Comparison of ENCODE assay signal across 9 cellular contexts in the genomic region with DNA sequence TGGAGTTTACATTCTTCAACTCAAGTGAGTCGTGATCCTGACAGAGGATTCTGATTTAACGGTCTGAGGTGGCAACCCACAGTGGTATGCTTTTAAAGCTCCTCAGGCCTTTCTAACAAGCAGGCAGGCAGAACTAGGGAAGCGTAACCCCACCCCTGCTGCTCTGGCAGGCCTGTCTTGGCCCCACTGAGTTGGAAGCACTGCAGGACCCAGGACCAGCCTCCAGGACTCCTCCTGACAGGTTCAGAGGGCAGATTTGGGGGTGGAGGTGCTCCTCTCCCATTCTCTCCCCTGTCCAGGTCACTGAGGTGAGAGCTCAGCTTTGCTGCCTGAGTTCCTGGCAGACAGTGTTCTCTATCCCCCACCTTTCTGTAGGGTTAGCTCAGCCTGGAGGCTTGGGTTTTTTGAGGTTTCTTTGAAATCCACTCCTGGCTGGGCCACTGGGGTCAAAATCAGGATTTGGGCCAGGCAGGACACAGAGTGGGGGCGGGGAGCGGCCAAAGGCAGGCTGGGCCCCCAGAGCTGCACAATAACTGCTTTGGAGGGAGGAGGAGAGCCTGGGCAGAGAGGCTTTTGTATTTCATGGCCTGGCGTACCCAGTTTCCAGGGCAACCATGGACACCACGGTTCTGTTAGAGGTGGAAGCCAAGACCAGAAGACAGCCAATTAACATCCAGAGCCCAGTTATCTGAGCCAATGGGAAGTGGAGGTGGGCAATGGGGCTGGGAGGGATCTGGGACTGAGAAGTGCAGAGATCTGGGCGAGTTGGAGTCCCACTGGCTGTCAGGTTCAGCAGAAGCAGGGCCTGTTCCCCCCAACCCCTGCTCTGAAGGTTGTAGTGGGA. TPM values are rescaled to one million over a fixed set of nuclear protein-coding genes. Genes with fewer than 3 reads are reported as not detected.
DNase-seq lines count a peak whose midpoint lies in the region; ATAC-seq and TF ChIP-seq lines count a peak whose summit lies in the region.
"Had no signal": no experiment of that assay in that cellular context is flagged by ENCODE, and none has a peak within 500 bp of the region (broad histone marks: within the 10 kb centered on the region; RNA-seq: fewer than 3 reads in every experiment).

No MANE protein-coding gene starts in this region.

- no peak overlapping the region for H2BK12ac ChIP-seq in mesenchymal stem cell (ENCODE audit: low read length in 2 of 2)

- no peak overlapping the region for H3K23ac ChIP-seq in mesenchymal stem cell (ENCODE audit: low read length in 2 of 2)

- no peak for ATAC-seq in GM19467 (IDR thresholded peaks at IDR 0.05; ENCODE audit: unreplicated experiment)
- no peak for ATAC-seq in HG02852 (IDR thresholded peaks at IDR 0.05; ENCODE audit: unreplicated experiment)

- H3K4me1 ChIP-seq in mesenchymal stem cell (ENCODE audit: control insufficient read depth, insufficient read depth, low read depth, low read length), result peaks cover 39% of the 10 kb centered on the region

- no peak overlapping the region for H4K91ac ChIP-seq in mesenchymal stem cell (ENCODE audit: low read length)

- no peak overlapping the region for H3K18ac ChIP-seq in mesenchymal stem cell (ENCODE audit: low read depth in 1 of 2, low read length in 2 of 2)

- H3K4me2 ChIP-seq in mesenchymal stem cell (ENCODE audit: low read length, poor library complexity, severe bottlenecking), result no peak overlapping the region

- H3K14ac ChIP-seq in mesenchymal stem cell (ENCODE audit: low read length in 2 of 2), result no peak overlapping the region

- in situ Hi-C loops in Caki2 (cut with HindIII; ENCODE audit: low pct_unique_long_range_greater_than_20kb, low sequenced_read_pairs), result no loop called here

- peaks cover 24% of the 10 kb centered on the region for H3K79me1 ChIP-seq in mesenchymal stem cell (replicated peaks; ENCODE audit: low read length, poor library complexity, severe bottlenecking)

- peak overlapping the region; percentile 7 for H3K9ac ChIP-seq in mesenchymal stem cell (ENCODE audit: low read length)

- H3K4ac ChIP-seq in mesenchymal stem cell (ENCODE audit: low read depth in 1 of 2, low read length in 2 of 2), result no peak overlapping the region

- H3K4me3 ChIP-seq in choroid plexus epithelial cell (ENCODE audit: low read depth, low read length) (no peak overlapping the region), mesenchymal stem cell (ENCODE audit: insufficient read depth in 1 of 2, low read depth in 1 of 2, low read length in 2 of 2) (no peak overlapping the region)

- no peak overlapping the region for H2BK15ac ChIP-seq in mesenchymal stem cell (ENCODE audit: low read depth, poor library complexity, severe bottlenecking)

- 42% methylated on average over 8 of the region's 8 CpGs for WGBS in mesenchymal stem cell

- no peak overlapping the region for H2AFZ ChIP-seq in mesenchymal stem cell (ENCODE audit: low read depth, low read length)

- no peak overlapping the region for H4K8ac ChIP-seq in mesenchymal stem cell (ENCODE audit: low read length)

- no peak overlapping the region for H2BK5ac ChIP-seq in mesenchymal stem cell (ENCODE audit: low read depth, low read length, poor library complexity, severe bottlenecking)

- no peak for TF ChIP-seq CTCF in choroid plexus epithelial cell (conservative IDR thresholded peaks at IDR 0.05; ENCODE audit: low read depth, low read length)

- no peak overlapping the region for H2BK120ac ChIP-seq in mesenchymal stem cell (ENCODE audit: low read depth, low read length)

- H3K9me3 ChIP-seq in mesenchymal stem cell (ENCODE audit: control insufficient read depth, low read length), result no peaks in the 10 kb centered on the region

- peaks cover 61 to 63% of the 10 kb centered on the region in 2 experiments for H3K36me3 ChIP-seq in mesenchymal stem cell (ENCODE audit: control insufficient read depth in 1 of 2, insufficient read depth in 2 of 2, low read depth in 1 of 2, low read length in 2 of 2)

- H2AK5ac ChIP-seq in mesenchymal stem cell (ENCODE audit: low read length, severe bottlenecking), result peak overlapping the region; percentile 77

- DNase-seq in Caki2 (ENCODE audit: low read depth) (peak; percentile 39), M059J (ENCODE audit: low read depth) (peak; percentile 45), choroid plexus epithelial cell (ENCODE audit: low read depth) (peak; percentile 81), mesenchymal stem cell (peak; percentile 59), NCI-H1694 treated with DMSO at 0.1 percent for 48 hours (lab: John Stamatoyannopoulos, UW) (no peak), MV-4-11 (lab: John Stamatoyannopoulos, UW) (no peak)
- DNase-seq: mammary epithelial cell had no signal

- peak overlapping the region; percentile 13 for H3K27ac ChIP-seq in mesenchymal stem cell (ENCODE audit: low read length, poor library complexity, severe bottlenecking)

- no peaks in the 10 kb centered on the region for H3K27me3 ChIP-seq in mesenchymal stem cell (ENCODE audit: control insufficient read depth in 1 of 2, insufficient read depth in 1 of 2, low read length in 2 of 2)

RNA-seq across cellular contexts. Expression of gene MRPL27, which starts 9.5 kb away (rescaled TPM):
- total RNA-seq in Caki2 (2014; rRNA removed; shearing (Covaris generic); ENCODE audit: low replicate concordance), result 62.3 and 126 TPM in 2 replicates
- 89.9 and 119 TPM in 2 replicates for total RNA-seq in M059J (2014; rRNA removed; shearing (Covaris generic))
- polyA plus RNA-seq in mesenchymal stem cell (2013, experiment 1 of 2), result 75.2 TPM
- polyA plus RNA-seq in mesenchymal stem cell (2013, experiment 2 of 2), result 75.5 TPM

RNA-seq across cellular contexts. Expression of gene EME1, which starts 9.6 kb away (rescaled TPM):
- 16.9 and 19.0 TPM in 2 replicates for total RNA-seq in Caki2 (2014; rRNA removed; shearing (Covaris generic); ENCODE audit: low replicate concordance)
- total RNA-seq in M059J (2014; rRNA removed; shearing (Covaris generic)), result 6.1 and 9.6 TPM in 2 replicates
- 1.1 TPM for polyA plus RNA-seq in mesenchymal stem cell (2013, experiment 1 of 2)
- polyA plus RNA-seq in mesenchymal stem cell (2013, experiment 2 of 2), result 1.1 TPM

RNA-seq across cellular contexts. Expression of gene XYLT2, which starts 17.5 kb away (rescaled TPM):
- 39.4 and 53.5 TPM in 2 replicates for total RNA-seq in Caki2 (2014; rRNA removed; shearing (Covaris generic); ENCODE audit: low replicate concordance)
- total RNA-seq in M059J (2014; rRNA removed; shearing (Covaris generic)), result 17.8 and 37.4 TPM in 2 replicates
- 27.9 TPM for polyA plus RNA-seq in mesenchymal stem cell (2013, experiment 1 of 2)
- 27.6 TPM for polyA plus RNA-seq in mesenchymal stem cell (2013, experiment 2 of 2)

RNA-seq across cellular contexts. Expression of gene LRRC59, which starts 33.9 kb away (rescaled TPM):
- 250 and 251 TPM in 2 replicates for total RNA-seq in Caki2 (2014; rRNA removed; shearing (Covaris generic); ENCODE audit: low replicate concordance)
- total RNA-seq in M059J (2014; rRNA removed; shearing (Covaris generic)), result 213 and 250 TPM in 2 replicates
- polyA plus RNA-seq in mesenchymal stem cell (2013, experiment 1 of 2), result 126 TPM
- 126 TPM for polyA plus RNA-seq in mesenchymal stem cell (2013, experiment 2 of 2)

Comparison
In these comparisons a context has a peak if more than half of its experiments do, and no peak if none do; other contexts are left out.
1. DNase-seq: peak in Caki2 (single experiment), M059J (single experiment), choroid plexus epithelial cell (single experiment) and mesenchymal stem cell (single experiment); none in NCI-H1694 treated with DMSO at 0.1 percent for 48 hours (single experiment) and MV-4-11 (single experiment).